ENCODE assay signal across 14 cellular contexts in genomic region chr19:19448238-19448544, GRCh38. TPM values are rescaled to one million over a fixed set of nuclear protein-coding genes. Genes with fewer than 3 reads are reported as not detected.
DNase-seq lines count a peak whose midpoint lies in the region; ATAC-seq, FAIRE-seq and TF ChIP-seq lines count a peak whose summit lies in the region.
"Had no signal": no experiment of that assay in that cellular context is flagged by ENCODE, and none has a peak within 500 bp of the region (broad histone marks: within the 10 kb centered on the region; RNA-seq: fewer than 3 reads in every experiment).

No MANE protein-coding gene starts in this region.

- peaks cover 79% of the 10 kb centered on the region for H3K4me1 Mint-ChIP-seq in CD4-positive, alpha-beta T cell (ENCODE audit: low read depth)
- peaks cover 30% of the 10 kb centered on the region for H3K4me1 Mint-ChIP-seq in glutamatergic neuron (ENCODE audit: low read depth, unreplicated experiment)

- no peak for FAIRE-seq in pancreas (lab: Jason Lieb, UNC)

- no peaks in the 10 kb centered on the region for H3K27me3 ChIP-seq in CD4-positive, alpha-beta T cell (ENCODE audit: control insufficient read depth, insufficient read depth, low read length)
- no peaks in the 10 kb centered on the region for H3K27me3 ChIP-seq in HUES6 (ENCODE audit: control insufficient read depth, insufficient read depth, low read length)
- no peaks in the 10 kb centered on the region for H3K27me3 ChIP-seq in pancreas
- H3K27me3 ChIP-seq: ascending aorta, BE2C had no signal

- no peaks in the 10 kb centered on the region for H3K9me3 ChIP-seq in CD4-positive, alpha-beta T cell (ENCODE audit: control insufficient read depth, low read length)
- H3K9me3 ChIP-seq in HUES6 (ENCODE audit: control insufficient read depth, insufficient read depth, low read depth, low read length) (no peaks in the 10 kb centered on the region), pancreas (no peaks in the 10 kb centered on the region)
- H3K9me3 ChIP-seq: ascending aorta, BE2C had no signal

- H3K27me3 Mint-ChIP-seq in CD4-positive, alpha-beta T cell: no peaks in the 10 kb centered on the region
- H3K27me3 Mint-ChIP-seq in glutamatergic neuron (ENCODE audit: unreplicated experiment): peaks cover 2% of the 10 kb centered on the region

- H3K4me3 ChIP-seq in HUES6 (ENCODE audit: low read depth, low read length): no peak overlapping the region
- no peak overlapping the region for H3K4me3 ChIP-seq in pancreas
- H3K4me3 ChIP-seq: ascending aorta had no signal

- H3K27ac ChIP-seq in CD4-positive, alpha-beta T cell (ENCODE audit: low read depth, low read length): no peak overlapping the region
- H3K27ac ChIP-seq in HUES6 (ENCODE audit: low read depth, low read length) (0 out of 2 replicates have a peak overlapping the region, but pooled peaks have one; percentile 1), pancreas (peak overlapping the region; percentile 7 to 26 (median 18))

- peak overlapping the region; percentile 73 for H3K27ac Mint-ChIP-seq in CD4-positive, alpha-beta T cell
- H3K27ac Mint-ChIP-seq in glutamatergic neuron (ENCODE audit: unreplicated experiment): no peak overlapping the region

- no peak for TF ChIP-seq CTCF in CD4-positive, alpha-beta T cell (IDR thresholded peaks at IDR 0.05)
- TF ChIP-seq CTCF in glutamatergic neuron (IDR thresholded peaks at IDR 0.05; ENCODE audit: partially characterized antibody, unreplicated experiment): no peak
- no peak for TF ChIP-seq CTCF in pancreas (IDR thresholded peaks at IDR 0.05)

- no peak for ATAC-seq in CD4-positive, alpha-beta T cell (ENCODE audit: poor library complexity)
- peak; percentile 74 to 89 (median 78) for ATAC-seq in pancreas
- ATAC-seq: left lobe of liver, Panc1, sciatic nerve had no signal

- H3K4me1 ChIP-seq in HUES6 (ENCODE audit: control insufficient read depth, insufficient read depth, low read length) (peaks cover 60% of the 10 kb centered on the region), pancreas (peaks cover 0 to 14% (median 3%) of the 10 kb centered on the region in 3 donors)
- H3K4me1 ChIP-seq: BE2C had no signal

- CTCF ChIA-PET in CD4-positive, alpha-beta T cell (lab: Charles Lee): interaction anchor here (2.6 kb wide), 1 partner anchor 42 kb away, joined by 6 read pairs; no protein-coding TSS in a partner anchor

- H3K36me3 Mint-ChIP-seq in CD4-positive, alpha-beta T cell (ENCODE audit: low read depth): peaks cover 19% of the 10 kb centered on the region
- no peaks in the 10 kb centered on the region for H3K36me3 Mint-ChIP-seq in glutamatergic neuron (ENCODE audit: unreplicated experiment)

- peaks cover 5% of the 10 kb centered on the region; the same call in 1 of the 2 replicates for H3K36me3 ChIP-seq in HUES6 (ENCODE audit: control insufficient read depth, insufficient read depth, low read length)
- no peaks in the 10 kb centered on the region for H3K36me3 ChIP-seq in pancreas
- H3K36me3 ChIP-seq: ascending aorta, BE2C had no signal

- no peaks in the 10 kb centered on the region for H3K9me3 Mint-ChIP-seq in CD4-positive, alpha-beta T cell
- peaks cover 14% of the 10 kb centered on the region for H3K9me3 Mint-ChIP-seq in glutamatergic neuron (ENCODE audit: unreplicated experiment)

- H3K9ac ChIP-seq in HUES6 (ENCODE audit: low read length): no peak overlapping the region

- POLR2A ChIA-PET in CD4-positive, alpha-beta T cell (lab: Charles Lee): interaction anchor here (1.0 to 2.6 kb wide), 5 partner anchors 11 to 63 kb away, joined by 3 to 18 read pairs (median 5); partner anchors contain the start of gene GATAD2A

- peak overlapping the region; percentile 7 for H3K4me3 Mint-ChIP-seq in CD4-positive, alpha-beta T cell
- peak overlapping the region; percentile 25 for H3K4me3 Mint-ChIP-seq in glutamatergic neuron (ENCODE audit: unreplicated experiment)

- no peak for DNase-seq in CD4-positive, alpha-beta T cell
- DNase-seq in glutamatergic neuron (no peak), pancreas (peak in 3 of 6 donors; percentile 53 to 73 (median 69)), kidney tubule cell (ENCODE audit: low spot score) (no peak), NCI-H1436 (lab: John Stamatoyannopoulos, UW) (no peak), NCI-H1092 (lab: John Stamatoyannopoulos, UW) (no peak)
- DNase-seq: BE2C, NCI-H187, SW 1271 had no signal

- 61 to 71% methylated on average over 8 of the region's 8 CpGs for WGBS in pancreas, 2 donors

- intact Hi-C loops in CD4-positive, alpha-beta T cell (cut with DNase I, micrococcal nuclease): loop anchor here (5.0 kb wide), 2 partner anchors 34 to 41 kb away; partner anchors contain the start of gene GATAD2A (in 1 of the 2)
- intact Hi-C loops in pancreas (cut with DNase I): no loop called here

RNA-seq across cellular contexts. Expression of gene GATAD2A, which starts 42.7 kb away (rescaled TPM):
- total RNA-seq in CD4-positive, alpha-beta T cell: 100 to 1,000 TPM; 104 to 107 TPM
- total RNA-seq in glutamatergic neuron (ENCODE audit: unreplicated experiment) (203 TPM), pancreas (10 to 100 TPM; 31.4 to 51.8 (median 41.8) TPM)
- 10 to 100 TPM; 11.9 to 13.1 TPM for polyA plus RNA-seq in pancreas

Comparison
In these comparisons a context has a peak if more than half of its experiments do, and no peak if none do; other contexts are left out.
1. intact Hi-C loops: an anchor here in CD4-positive, alpha-beta T cell (5.0 kb wide); none called in pancreas.